17 cellular contexts compared by ENCODE assay signal in genomic region chr11:48036466-48036865, GRCh38. TPM values are rescaled to one million over a fixed set of nuclear protein-coding genes. Genes with fewer than 3 reads are reported as not detected.
DNase-seq lines count a peak whose midpoint lies in the region; ATAC-seq and TF ChIP-seq lines count a peak whose summit lies in the region.
"Had no signal": no experiment of that assay in that cellular context is flagged by ENCODE, and none has a peak within 500 bp of the region (broad histone marks: within the 10 kb centered on the region; RNA-seq: fewer than 3 reads in every experiment).

No MANE protein-coding gene starts in this region.

- no peak overlapping the region for H3K4me3 Mint-ChIP-seq in CD4-positive, CD25-positive, alpha-beta regulatory T cell
- H3K4me3 Mint-ChIP-seq in T-cell (peak overlapping the region in 1 of 3 donors; percentile 45), endodermal cell (no peak overlapping the region)

- peak overlapping the region in 2 of 3 donors; percentile 59 to 88 for H3K27ac Mint-ChIP-seq in CD4-positive, CD25-positive, alpha-beta regulatory T cell
- H3K27ac Mint-ChIP-seq in T-cell: peak overlapping the region; percentile 68 to 78
- no peak overlapping the region for H3K27ac Mint-ChIP-seq in endodermal cell

- peaks cover 18% of the 10 kb centered on the region for H3K36me3 Mint-ChIP-seq in CD4-positive, CD25-positive, alpha-beta regulatory T cell
- peaks cover 37% of the 10 kb centered on the region for H3K36me3 Mint-ChIP-seq in T-cell
- H3K36me3 Mint-ChIP-seq in endodermal cell (ENCODE audit: low read depth): no peaks in the 10 kb centered on the region

- H3K27ac ChIP-seq in CD4-positive, CD25-positive, alpha-beta regulatory T cell (ENCODE audit: insufficient read depth, low read length, poor library complexity, severe bottlenecking): no peak overlapping the region
- peak overlapping the region; percentile 89 for H3K27ac ChIP-seq in psoas muscle
- no peak overlapping the region for H3K27ac ChIP-seq in endodermal cell (ENCODE audit: low read depth, low read length)
- no peak overlapping the region for H3K27ac ChIP-seq in lower lobe of right lung
- H3K27ac ChIP-seq: body of pancreas had no signal

- H3K27me3 Mint-ChIP-seq in CD4-positive, CD25-positive, alpha-beta regulatory T cell: no peaks in the 10 kb centered on the region
- H3K27me3 Mint-ChIP-seq in T-cell: no peaks in the 10 kb centered on the region
- no peaks in the 10 kb centered on the region for H3K27me3 Mint-ChIP-seq in endodermal cell (ENCODE audit: insufficient read depth)
- H3K27me3 Mint-ChIP-seq: CD4-positive, alpha-beta memory T cell had no signal

- CTCF ChIA-PET in T-cell (lab: Charles Lee): no interaction called here

- H3K9me3 Mint-ChIP-seq in CD4-positive, CD25-positive, alpha-beta regulatory T cell: no peaks in the 10 kb centered on the region
- H3K9me3 Mint-ChIP-seq in T-cell: no peaks in the 10 kb centered on the region
- H3K9me3 Mint-ChIP-seq in endodermal cell: no peaks in the 10 kb centered on the region

- no peaks in the 10 kb centered on the region for H3K27me3 ChIP-seq in CD4-positive, CD25-positive, alpha-beta regulatory T cell (ENCODE audit: control insufficient read depth, insufficient read depth, low read length)
- H3K27me3 ChIP-seq in psoas muscle (ENCODE audit: insufficient read depth in 3 of 3, low read length in 2 of 3) (no peaks in the 10 kb centered on the region), endodermal cell (ENCODE audit: control insufficient read depth, insufficient read depth, low read length, poor library complexity, severe bottlenecking) (no peaks in the 10 kb centered on the region), lower lobe of right lung (ENCODE audit: low read depth) (no peaks in the 10 kb centered on the region)
- H3K27me3 ChIP-seq: body of pancreas, suprapubic skin had no signal

- WGBS in psoas muscle, 3 donors: 63 to 75% (median 65%) methylated on average over 4 of the region's 4 CpGs
- WGBS in endodermal cell (ENCODE audit: insufficient coverage in 1 of 2, insufficient read length in 1 of 2), 2 experiments: 86% methylated on average over 3 of the region's 4 CpGs; no CpG with 5 or more reads in 1 of the 2 experiments

- H3K9ac ChIP-seq in endodermal cell (ENCODE audit: extremely low read depth, low read length, poor library complexity, severe bottlenecking): no peak overlapping the region

- intact Hi-C loops in psoas muscle (cut with DNase I) (loop anchor here in 1 of 2 donors (10.0 kb wide), 1 partner anchor 48 kb away; no protein-coding TSS in a partner anchor), lower lobe of right lung (cut with DNase I) (no loop called here)

- H3K4me1 Mint-ChIP-seq in CD4-positive, CD25-positive, alpha-beta regulatory T cell: peaks cover 41 to 90% (median 68%) of the 10 kb centered on the region in 4 donors
- H3K4me1 Mint-ChIP-seq in T-cell (peaks cover 73 to 85% (median 79%) of the 10 kb centered on the region in 3 donors), endodermal cell (peaks cover 54% of the 10 kb centered on the region)

- POLR2A ChIA-PET in T-cell (lab: Charles Lee): no interaction called here

- DNase-seq in CD4-positive, CD25-positive, alpha-beta regulatory T cell: no peak
- DNase-seq in T-cell: no peak
- DNase-seq in fibroblast of mammary gland (ENCODE audit: low read depth): peak; percentile 67
- no peak for DNase-seq in psoas muscle
- DNase-seq in endodermal cell: no peak
- DNase-seq in lower lobe of right lung: no peak
- DNase-seq: activated CD4-positive, alpha-beta T cell treated with anti-CD3 and anti-CD28 coated beads, Interleukin-2, amount 50 U/mL, for 4 hours; body of pancreas; CD4-positive, alpha-beta memory T cell; effector memory CD4-positive, alpha-beta T cell; glutamatergic neuron; NCI-H2029; NCI-H748 treated with DMSO at 0.1 percent for 48 hours; RPMI8226 had no signal

- H3K36me3 ChIP-seq in CD4-positive, CD25-positive, alpha-beta regulatory T cell (ENCODE audit: control insufficient read depth, insufficient read depth, low read length): peaks cover 18% of the 10 kb centered on the region
- H3K36me3 ChIP-seq in psoas muscle (ENCODE audit: insufficient read depth in 1 of 2, low read depth in 1 of 2): no peaks in the 10 kb centered on the region
- H3K36me3 ChIP-seq in endodermal cell (ENCODE audit: control insufficient read depth, insufficient read depth, low read length): no peaks in the 10 kb centered on the region
- no peaks in the 10 kb centered on the region for H3K36me3 ChIP-seq in lower lobe of right lung
- H3K36me3 ChIP-seq: suprapubic skin had no signal

- no peaks in the 10 kb centered on the region for H3K9me3 ChIP-seq in CD4-positive, CD25-positive, alpha-beta regulatory T cell (ENCODE audit: control insufficient read depth in 2 of 2, low read length in 2 of 2)
- H3K9me3 ChIP-seq in psoas muscle (no peaks in the 10 kb centered on the region), endodermal cell (ENCODE audit: control insufficient read depth, low read length) (no peaks in the 10 kb centered on the region), lower lobe of right lung (no peaks in the 10 kb centered on the region)
- H3K9me3 ChIP-seq: body of pancreas, suprapubic skin had no signal

- ATAC-seq in CD4-positive, CD25-positive, alpha-beta regulatory T cell (ENCODE audit: low read depth in 2 of 2): no peak
- no peak for ATAC-seq in T-cell (replicated peaks in 1 of 4)
- no peak for ATAC-seq in psoas muscle
- no peak for ATAC-seq in HG03196 (IDR thresholded peaks at IDR 0.05; ENCODE audit: unreplicated experiment)
- no peak for ATAC-seq in GM21717 (IDR thresholded peaks at IDR 0.05; ENCODE audit: unreplicated experiment)
- ATAC-seq in lower lobe of right lung: no peak
- ATAC-seq: body of pancreas had no signal

- no peak overlapping the region for H3K4me3 ChIP-seq in CD4-positive, CD25-positive, alpha-beta regulatory T cell (ENCODE audit: low read depth, low read length)
- H3K4me3 ChIP-seq in fibroblast of mammary gland (ENCODE audit: control insufficient read depth, low read depth, low read length): no peak overlapping the region
- no peak overlapping the region for H3K4me3 ChIP-seq in psoas muscle
- no peak overlapping the region for H3K4me3 ChIP-seq in endodermal cell (ENCODE audit: low read length)
- H3K4me3 ChIP-seq in lower lobe of right lung: no peak overlapping the region
- H3K4me3 ChIP-seq: body of pancreas, suprapubic skin had no signal

- H3K4me1 ChIP-seq in CD4-positive, CD25-positive, alpha-beta regulatory T cell (ENCODE audit: control insufficient read depth, insufficient read depth, low read length, poor library complexity, severe bottlenecking): peaks cover 44% of the 10 kb centered on the region
- H3K4me1 ChIP-seq in psoas muscle: peaks cover 34% of the 10 kb centered on the region
- peaks cover 12% of the 10 kb centered on the region for H3K4me1 ChIP-seq in endodermal cell (ENCODE audit: control insufficient read depth, insufficient read depth, low read length)
- H3K4me1 ChIP-seq in lower lobe of right lung: peaks cover 38% of the 10 kb centered on the region

- TF ChIP-seq CTCF in fibroblast of mammary gland (conservative IDR thresholded peaks at IDR 0.05; ENCODE audit: control insufficient read depth, insufficient read depth, low read depth, low read length) (no peak), psoas muscle (IDR thresholded peaks at IDR 0.05) (no peak), endodermal cell (conservative IDR thresholded peaks at IDR 0.05) (no peak), lower lobe of right lung (IDR thresholded peaks at IDR 0.05) (no peak)

RNA-seq across cellular contexts. Expression of gene PTPRJ, which starts 56.1 kb away (rescaled TPM):
- total RNA-seq in CD4-positive, CD25-positive, alpha-beta regulatory T cell: 81.8 TPM
- 10 to 100 TPM; 13.8 to 20.2 (median 16.9) TPM for polyA plus RNA-seq in CD4-positive, CD25-positive, alpha-beta regulatory T cell
- total RNA-seq in T-cell: 10 to 100 TPM; 44.8 to 71.0 (median 57.9) TPM
- total RNA-seq in psoas muscle: 10 to 100 TPM in 1 of 4 donors, 1 to 10 TPM in 3; 2.6 to 12.4 (median 4.7) TPM
- polyA plus RNA-seq in psoas muscle: 1 to 10 TPM in 1 of 3 donors, under 1 TPM in 2; 0.32 to 4.4 (median 0.71) TPM
- 10 to 100 TPM; 26.5 to 37.4 TPM for total RNA-seq in endodermal cell
- 11.9 TPM for polyA plus RNA-seq in endodermal cell (2013, experiment 1 of 2)
- 12.4 TPM for polyA plus RNA-seq in endodermal cell (2013, experiment 2 of 2)
- 40.0 TPM for total RNA-seq in lower lobe of right lung
